11 cellular contexts compared by ENCODE assay signal in genomic region chr12:25829192-25829591, GRCh38.
DNase-seq lines count a peak whose midpoint lies in the region; ATAC-seq, FAIRE-seq and TF ChIP-seq lines count a peak whose summit lies in the region.
"Had no signal": no experiment of that assay in that cellular context is flagged by ENCODE, and none has a peak within 500 bp of the region (broad histone marks: within the 10 kb centered on the region; RNA-seq: fewer than 3 reads in every experiment).

No MANE protein-coding gene starts in this region.

- no peak for FAIRE-seq in small intestine (lab: Jason Lieb, UNC)

- H3K27me3 Mint-ChIP-seq in activated CD4-positive, alpha-beta memory T cell treated with anti-CD3 and anti-CD28 coated beads for 36 hours = peaks cover 1% of the 10 kb centered on the region
- H3K27me3 Mint-ChIP-seq: activated T-cell treated with anti-CD3 and anti-CD28 coated beads, Interleukin-2, amount 50 U/mL, for 24 hours had no signal

- 46 to 48% methylated on average over 3 of the region's 3 CpGs for WGBS in heart right ventricle, 2 donors
- WGBS in small intestine, 3 donors = 37 to 65% (median 45%) methylated on average over 3 of the region's 3 CpGs

- DNase-seq in adipocyte (ENCODE audit: low read depth) = peak; percentile 98
- DNase-seq in heart right ventricle = no peak
- DNase-seq in NCI-H82 treated with DMSO at 0.1 percent for 48 hours (lab: John Stamatoyannopoulos, UW; ENCODE audit: unreplicated experiment) = no peak
- no peak for DNase-seq in activated CD4-positive, alpha-beta memory T cell treated with anti-CD3 and anti-CD28 coated beads for 36 hours
- no peak for DNase-seq in ecto neural progenitor cell (ENCODE audit: low spot score)
- DNase-seq in small intestine = no peak
- DNase-seq: activated T-cell treated with anti-CD3 and anti-CD28 coated beads, Interleukin-2, amount 50 U/mL, for 24 hours; NCI-H2029; T-cell had no signal

- H3K9ac ChIP-seq in adipocyte (ENCODE audit: low read length) (peak overlapping the region; percentile 8), stomach smooth muscle (ENCODE audit: low read length in 2 of 2) (peak overlapping the region; percentile 2 to 13)

- no peak overlapping the region for H3K27ac ChIP-seq in HEK293 (ENCODE audit: extremely low read depth, low read depth, low read length)
- peak overlapping the region in 1 of 10 donors; percentile 7 for H3K27ac ChIP-seq in heart right ventricle
- peak overlapping the region; percentile 71 for H3K27ac ChIP-seq in stomach smooth muscle (ENCODE audit: low read length)
- no peak overlapping the region for H3K27ac ChIP-seq in small intestine (ENCODE audit: low read depth in 1 of 2, low read length in 1 of 2)

- H3K4me3 ChIP-seq in HEK293 (ENCODE audit: low read depth, low read length) (no peak overlapping the region), adipocyte (ENCODE audit: low read length) (no peak overlapping the region), heart right ventricle (no peak overlapping the region), stomach smooth muscle (ENCODE audit: low read length in 2 of 2) (no peak overlapping the region), small intestine (ENCODE audit: low read depth in 1 of 2, low read length in 2 of 2) (no peak overlapping the region)

- H3K9me3 ChIP-seq in HEK293 (ENCODE audit: control insufficient read depth, insufficient read depth, low read depth, low read length) (no peaks in the 10 kb centered on the region), adipocyte (ENCODE audit: control insufficient read depth, low read length) (no peaks in the 10 kb centered on the region), heart right ventricle (no peaks in the 10 kb centered on the region), stomach smooth muscle (ENCODE audit: control insufficient read depth in 2 of 2, low read length in 2 of 2) (no peaks in the 10 kb centered on the region), small intestine (ENCODE audit: control insufficient read depth, low read depth) (no peaks in the 10 kb centered on the region)

- ATAC-seq in heart right ventricle = peak in 6 of 8 donors; percentile 35 to 90 (median 49)
- ATAC-seq: T-cell had no signal

- H3K4me1 Mint-ChIP-seq in activated CD4-positive, alpha-beta memory T cell treated with anti-CD3 and anti-CD28 coated beads for 36 hours (ENCODE audit: low read depth) = no peaks in the 10 kb centered on the region
- H3K4me1 Mint-ChIP-seq: T-cell had no signal

- H3K27me3 ChIP-seq in adipocyte (replicated peaks; ENCODE audit: control insufficient read depth, insufficient read depth, low read length) (no peaks in the 10 kb centered on the region), heart right ventricle (peaks cover 0 to 4% (median 0%) of the 10 kb centered on the region in 7 donors), stomach smooth muscle (ENCODE audit: control insufficient read depth in 1 of 2, insufficient read depth in 2 of 2, low read length in 2 of 2) (no peaks in the 10 kb centered on the region), small intestine (ENCODE audit: control insufficient read depth in 2 of 2, insufficient read depth in 2 of 2, low read length in 2 of 2) (no peaks in the 10 kb centered on the region)

- H3K36me3 ChIP-seq in HEK293 (ENCODE audit: control insufficient read depth in 2 of 2, insufficient read depth in 1 of 2, low read length in 2 of 2) (no peaks in the 10 kb centered on the region), adipocyte (ENCODE audit: control insufficient read depth, insufficient read depth, low read length, severe bottlenecking) (no peaks in the 10 kb centered on the region), heart right ventricle (no peaks in the 10 kb centered on the region), stomach smooth muscle (ENCODE audit: control insufficient read depth in 2 of 2, insufficient read depth in 2 of 2, low read length in 2 of 2) (no peaks in the 10 kb centered on the region), small intestine (ENCODE audit: control insufficient read depth in 2 of 2, insufficient read depth in 2 of 2, low read length in 2 of 2) (no peaks in the 10 kb centered on the region)

- H3K27ac Mint-ChIP-seq in activated CD4-positive, alpha-beta memory T cell treated with anti-CD3 and anti-CD28 coated beads for 36 hours = no peak overlapping the region
- H3K27ac Mint-ChIP-seq: activated T-cell treated with anti-CD3 and anti-CD28 coated beads, Interleukin-2, amount 50 U/mL, for 24 hours; T-cell had no signal

- TF ChIP-seq CTCF in HEK293 (tag by site-specific recombination; IDR thresholded peaks at IDR 0.05) (no peak), heart right ventricle (IDR thresholded peaks at IDR 0.05) (no peak)

- H3K4me1 ChIP-seq in HEK293 (ENCODE audit: control insufficient read depth, insufficient read depth, low read length) = no peaks in the 10 kb centered on the region
- peaks cover 41% of the 10 kb centered on the region for H3K4me1 ChIP-seq in adipocyte (ENCODE audit: control insufficient read depth, insufficient read depth, low read length)
- peaks cover 0 to 30% (median 6%) of the 10 kb centered on the region in 9 donors for H3K4me1 ChIP-seq in heart right ventricle
- peaks cover 23% of the 10 kb centered on the region for H3K4me1 ChIP-seq in stomach smooth muscle (ENCODE audit: control insufficient read depth, insufficient read depth, low read length)
- H3K4me1 ChIP-seq in small intestine (ENCODE audit: control insufficient read depth in 2 of 2, insufficient read depth in 1 of 2, low read depth in 1 of 2, low read length in 1 of 2) = no peaks in the 10 kb centered on the region

- no peak overlapping the region for H3K4me3 Mint-ChIP-seq in activated CD4-positive, alpha-beta memory T cell treated with anti-CD3 and anti-CD28 coated beads for 36 hours
- H3K4me3 Mint-ChIP-seq: activated T-cell treated with anti-CD3 and anti-CD28 coated beads, Interleukin-2, amount 50 U/mL, for 24 hours; T-cell had no signal

- H3K36me3 Mint-ChIP-seq in activated CD4-positive, alpha-beta memory T cell treated with anti-CD3 and anti-CD28 coated beads for 36 hours = no peaks in the 10 kb centered on the region
- H3K36me3 Mint-ChIP-seq: T-cell had no signal

- POLR2A ChIA-PET in HEK293 (lab: Yijun Ruan, JAX) = no interaction called here
- POLR2A ChIA-PET in activated CD4-positive, alpha-beta memory T cell treated with anti-CD3 and anti-CD28 coated beads for 36 hours (lab: Charles Lee) = no interaction called here

- intact Hi-C loops in heart right ventricle (cut with DNase I) = no loop called here
- intact Hi-C loops in activated CD4-positive, alpha-beta memory T cell treated with anti-CD3 and anti-CD28 coated beads for 36 hours (cut with micrococcal nuclease) = no loop called here

- no peaks in the 10 kb centered on the region for H3K9me3 Mint-ChIP-seq in activated CD4-positive, alpha-beta memory T cell treated with anti-CD3 and anti-CD28 coated beads for 36 hours
- H3K9me3 Mint-ChIP-seq: activated T-cell treated with anti-CD3 and anti-CD28 coated beads, Interleukin-2, amount 50 U/mL, for 24 hours had no signal

- CTCF ChIA-PET in HEK293 (lab: Yijun Ruan, JAX) = no interaction called here
- CTCF ChIA-PET in activated CD4-positive, alpha-beta memory T cell treated with anti-CD3 and anti-CD28 coated beads for 36 hours (lab: Charles Lee) = no interaction called here

TF ChIP-seq in HEK293, 187 proteins besides CTCF, POLR2A, EP300 and RAD21 (continues in another document):
- TF ChIP-seq ZNF280C (tag by site-specific recombination; IDR thresholded peaks at IDR 0.05) (no peak), SALL2 (tag by site-specific recombination; IDR thresholded peaks at IDR 0.05; ENCODE audit: borderline replicate concordance) (no peak), ZNF214 (tag by site-specific recombination; IDR thresholded peaks at IDR 0.05; ENCODE audit: borderline replicate concordance) (no peak), PRDM10 (tag by site-specific recombination; IDR thresholded peaks at IDR 0.05) (0 out of 2 replicates have a peak, but pooled peaks have one; percentile 0), ZNF624 (tag by site-specific recombination; IDR thresholded peaks at IDR 0.05) (no peak)
